1 cellular context compared by ENCODE assay signal in the genomic region with DNA sequence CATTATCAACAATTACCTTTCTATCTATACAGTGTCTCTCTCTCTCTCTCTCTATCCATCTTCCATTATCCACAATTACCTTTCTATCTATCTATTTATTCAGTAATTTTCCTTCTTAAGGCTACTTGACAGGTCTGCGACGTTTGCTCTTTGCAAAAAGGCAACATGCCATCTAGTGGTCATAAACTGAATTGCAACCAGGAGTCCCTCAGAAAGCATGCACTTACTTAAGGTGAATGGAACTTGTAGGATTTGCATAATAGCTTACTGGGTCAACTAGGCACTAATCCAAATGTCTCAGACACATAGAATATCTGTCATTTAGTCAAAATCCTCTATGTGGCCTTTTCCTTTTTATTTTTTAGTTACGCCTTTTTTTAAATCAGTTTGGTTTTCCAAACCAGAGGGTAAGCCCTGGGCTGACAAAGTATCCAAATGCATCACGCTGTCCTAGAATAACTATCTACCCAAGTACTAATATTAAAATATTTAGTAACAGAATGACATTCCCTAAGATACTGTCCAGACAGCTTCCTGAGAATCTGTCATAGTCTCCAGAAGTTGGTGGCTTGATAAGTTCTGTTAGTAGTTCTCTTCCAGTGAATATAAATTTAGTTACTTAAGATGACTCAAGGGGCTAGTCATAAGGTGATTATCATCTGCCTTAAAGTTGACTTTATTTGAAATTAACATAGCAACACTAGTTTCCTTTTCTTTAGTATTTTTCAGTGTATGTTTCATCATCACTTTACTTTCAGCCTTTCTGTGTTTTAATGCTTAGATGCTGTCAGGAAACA.
TF ChIP-seq lines count a peak whose summit lies in the region.

No MANE protein-coding gene starts in this region.

TF ChIP-seq in H1, 55 proteins besides CTCF, POLR2A, EP300 and RAD21 (continued from another document):
- TF ChIP-seq SP2 (IDR thresholded peaks at IDR 0.05; ENCODE audit: low read length) (no peak), KDM4A (IDR thresholded peaks at IDR 0.05; ENCODE audit: low read depth, low read length, severe bottlenecking) (no peak), HDAC2 (IDR thresholded peaks at IDR 0.05; ENCODE audit: borderline replicate concordance in 1 of 2, low read depth in 2 of 2, low read length in 2 of 2) (no peak), POLR2AphosphoS5 (IDR thresholded peaks at IDR 0.05; ENCODE audit: low read depth, low read length) (no peak)
- TF ChIP-seq, protein P1, sequence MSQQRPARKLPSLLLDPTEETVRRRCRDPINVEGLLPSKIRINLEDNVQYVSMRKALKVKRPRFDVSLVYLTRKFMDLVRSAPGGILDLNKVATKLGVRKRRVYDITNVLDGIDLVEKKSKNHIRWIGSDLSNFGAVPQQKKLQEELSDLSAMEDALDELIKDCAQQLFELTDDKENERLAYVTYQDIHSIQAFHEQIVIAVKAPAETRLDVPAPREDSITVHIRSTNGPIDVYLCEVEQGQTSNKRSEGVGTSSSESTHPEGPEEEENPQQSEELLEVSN (IDR thresholded peaks at IDR 0.05): no peak
TF ChIP-seq in H1: peak in this region for 0.
